In genomic region chr7:138477581-138477980, GRCh38 we compare ENCODE assay signal across 27 cellular contexts. TPM values are rescaled to one million over a fixed set of nuclear protein-coding genes. Genes with fewer than 3 reads are reported as not detected.
DNase-seq lines count a peak whose midpoint lies in the region; ATAC-seq, FAIRE-seq and TF ChIP-seq lines count a peak whose summit lies in the region.
"Had no signal": no experiment of that assay in that cellular context is flagged by ENCODE, and none has a peak within 500 bp of the region (broad histone marks: within the 10 kb centered on the region; RNA-seq: fewer than 3 reads in every experiment).

No MANE protein-coding gene starts in this region.

- H4K20me1 ChIP-seq in GM23338 (replicated peaks; ENCODE audit: insufficient read depth) (peaks cover 84% of the 10 kb centered on the region), astrocyte (ENCODE audit: insufficient read depth, low read length) (peaks cover 70% of the 10 kb centered on the region)

- H3K36me3 Mint-ChIP-seq in GM23338 (ENCODE audit: low read depth) (peaks cover 10% of the 10 kb centered on the region; the same call in 2 of the 3 replicates), astrocyte (ENCODE audit: low read depth, unreplicated experiment) (no peaks in the 10 kb centered on the region), mesothelial cell of epicardium (peaks cover 2% of the 10 kb centered on the region)
- H3K36me3 Mint-ChIP-seq: natural killer cell had no signal

- no peaks in the 10 kb centered on the region for H3K9me3 ChIP-seq in astrocyte (ENCODE audit: insufficient read depth, low read depth, low read length)
- H3K9me3 ChIP-seq: breast epithelium, lower lobe of right lung, spleen had no signal

- DNase-seq in GM23338 (ENCODE audit: low spot score) (no peak), astrocyte (ENCODE audit: low read depth) (peak; percentile 20), mesothelial cell of epicardium (ENCODE audit: low spot score in 2 of 2, unreplicated experiment in 2 of 2) (no peak), GM10248 (ENCODE audit: extremely low spot score) (no peak), cerebellar nuclear complex (lab: John Stamatoyannopoulos, UW) (no peak)
- DNase-seq: activated CD4-positive, alpha-beta T cell treated with anti-CD3 and anti-CD28 coated beads for 36 hours; activated gamma-delta T cell; activated naive CD8-positive, alpha-beta T cell treated with anti-CD3 and anti-CD28 coated beads, Interleukin-2, amount 10 ng/mL, durations not matched to agents 7 days and 5 days; C1 segment of cervical spinal cord; cortex of kidney; effector memory CD8-positive, alpha-beta T cell; head of caudate nucleus; IMR-90; kidney glomerular epithelial cell; lower lobe of right lung; natural killer cell; NCI-H1105; NCI-H187 treated with DMSO at 0.1 percent for 48 hours; NCI-H2227 treated with DMSO at 0.1 percent for 48 hours; spleen had no signal

- H3K4me2 ChIP-seq in GM23338 (peak overlapping the region; percentile 41; the same call in 1 of the 2 replicates), astrocyte (ENCODE audit: low read length) (no peak overlapping the region)

- H3K4me1 ChIP-seq in GM23338 (ENCODE audit: insufficient read depth) = peaks cover 59% of the 10 kb centered on the region
- no peaks in the 10 kb centered on the region for H3K4me1 ChIP-seq in astrocyte (ENCODE audit: insufficient read depth, low read length)
- H3K4me1 ChIP-seq: breast epithelium had no signal

- H3K9ac ChIP-seq in astrocyte (ENCODE audit: low read length) = no peak overlapping the region

- no peaks in the 10 kb centered on the region; the same call in 2 of the 3 replicates for H3K9me3 Mint-ChIP-seq in GM23338
- no peaks in the 10 kb centered on the region for H3K9me3 Mint-ChIP-seq in astrocyte (ENCODE audit: unreplicated experiment)
- no peaks in the 10 kb centered on the region for H3K9me3 Mint-ChIP-seq in mesothelial cell of epicardium
- H3K9me3 Mint-ChIP-seq: activated naive CD8-positive, alpha-beta T cell treated with anti-CD3 and anti-CD28 coated beads, Interleukin-2, amount 10 ng/mL, durations not matched to agents 7 days and 5 days; effector memory CD8-positive, alpha-beta T cell; natural killer cell; type B pancreatic cell had no signal

- H3K27ac ChIP-seq in 22Rv1 (peak overlapping the region; percentile 96), GM23338 (ENCODE audit: low read depth) (peak overlapping the region; percentile 77; the same call in 1 of the 2 replicates), astrocyte (ENCODE audit: low read depth, low read length) (no peak overlapping the region)
- H3K27ac ChIP-seq: breast epithelium, lower lobe of right lung, spleen had no signal

- no peak for TF ChIP-seq CTCF in 22Rv1 (IDR thresholded peaks at IDR 0.05)
- TF ChIP-seq CTCF in GM23338 (conservative IDR thresholded peaks at IDR 0.05; ENCODE audit: low read depth in 2 of 2) = no peak
- no peak for TF ChIP-seq CTCF in astrocyte (IDR thresholded peaks at IDR 0.05; ENCODE audit: insufficient read depth, low read depth, low read length)
- TF ChIP-seq CTCF in mesothelial cell of epicardium (IDR thresholded peaks at IDR 0.05; ENCODE audit: unreplicated experiment) = no peak
- TF ChIP-seq CTCF in GM10248 (IDR thresholded peaks at IDR 0.05; ENCODE audit: control extremely low read depth, extremely low read depth, low read depth, missing control alignments) = no peak

- H3K27ac Mint-ChIP-seq in GM23338 = no peak overlapping the region
- H3K27ac Mint-ChIP-seq in astrocyte (ENCODE audit: unreplicated experiment) = no peak overlapping the region
- peak overlapping the region; percentile 65 for H3K27ac Mint-ChIP-seq in mesothelial cell of epicardium
- H3K27ac Mint-ChIP-seq: activated CD4-positive, alpha-beta T cell treated with anti-CD3 and anti-CD28 coated beads for 36 hours; activated naive CD8-positive, alpha-beta T cell treated with anti-CD3 and anti-CD28 coated beads, Interleukin-2, amount 10 ng/mL, durations not matched to agents 7 days and 5 days; effector memory CD8-positive, alpha-beta T cell; type B pancreatic cell had no signal

- H3F3A ChIP-seq in GM23338 (replicated peaks; ENCODE audit: low read depth) = no peaks in the 10 kb centered on the region

- H3K36me3 ChIP-seq in GM23338 (ENCODE audit: insufficient read depth) (no peaks in the 10 kb centered on the region), astrocyte (ENCODE audit: insufficient read depth, low read length) (no peaks in the 10 kb centered on the region)
- H3K36me3 ChIP-seq: breast epithelium, lower lobe of right lung, spleen had no signal

- no peak for ATAC-seq in GM23338
- no peak for ATAC-seq in GM18870 (IDR thresholded peaks at IDR 0.05; ENCODE audit: unreplicated experiment)
- ATAC-seq in GM19035 (IDR thresholded peaks at IDR 0.05; ENCODE audit: unreplicated experiment) = no peak
- ATAC-seq: effector memory CD8-positive, alpha-beta T cell had no signal

- no peak for FAIRE-seq in astrocyte (lab: Jason Lieb, UNC)
- FAIRE-seq: GM12891, H54 had no signal

- H3K79me2 ChIP-seq in GM23338 (replicated peaks; ENCODE audit: insufficient read depth) (peaks cover 100% of the 10 kb centered on the region), astrocyte (ENCODE audit: insufficient read depth, low read length) (peaks cover 93% of the 10 kb centered on the region)

- H3K27me3 ChIP-seq in GM23338 (ENCODE audit: insufficient read depth) (no peaks in the 10 kb centered on the region), astrocyte (ENCODE audit: insufficient read depth, low read length) (no peaks in the 10 kb centered on the region)
- H3K27me3 ChIP-seq: breast epithelium, spleen had no signal

- H3K4me3 ChIP-seq in GM23338 (no peak overlapping the region), astrocyte (ENCODE audit: insufficient read depth, low read depth, low read length) (no peak overlapping the region)
- H3K4me3 ChIP-seq: breast epithelium, lower lobe of right lung, spleen had no signal

- no peaks in the 10 kb centered on the region for H3K9me2 ChIP-seq in GM23338 (ENCODE audit: insufficient read depth)

- H3K4me3 Mint-ChIP-seq in GM23338 (no peak overlapping the region), astrocyte (ENCODE audit: unreplicated experiment) (no peak overlapping the region), mesothelial cell of epicardium (no peak overlapping the region)
- H3K4me3 Mint-ChIP-seq: activated CD4-positive, alpha-beta T cell treated with anti-CD3 and anti-CD28 coated beads for 36 hours; activated naive CD8-positive, alpha-beta T cell treated with anti-CD3 and anti-CD28 coated beads, Interleukin-2, amount 10 ng/mL, durations not matched to agents 7 days and 5 days; effector memory CD8-positive, alpha-beta T cell; natural killer cell had no signal

- H3K4me1 Mint-ChIP-seq in GM23338 = peaks cover 58% of the 10 kb centered on the region
- peaks cover 16% of the 10 kb centered on the region for H3K4me1 Mint-ChIP-seq in astrocyte (ENCODE audit: low read depth, unreplicated experiment)
- H3K4me1 Mint-ChIP-seq in mesothelial cell of epicardium = peaks cover 29% of the 10 kb centered on the region

- H2AFZ ChIP-seq in GM23338 = no peak overlapping the region
- H2AFZ ChIP-seq in astrocyte (ENCODE audit: low read depth, low read length) = no peak overlapping the region

- POLR2A ChIA-PET in GM10248 (lab: Yijun Ruan, JAX) = no interaction called here

- H3K27me3 Mint-ChIP-seq in GM23338 (ENCODE audit: insufficient read depth, low read depth, poor library complexity) = peaks cover 3% of the 10 kb centered on the region
- no peaks in the 10 kb centered on the region for H3K27me3 Mint-ChIP-seq in astrocyte (ENCODE audit: low read depth, unreplicated experiment)
- H3K27me3 Mint-ChIP-seq in mesothelial cell of epicardium (ENCODE audit: low read depth) = no peaks in the 10 kb centered on the region
- H3K27me3 Mint-ChIP-seq: activated CD4-positive, alpha-beta T cell treated with anti-CD3 and anti-CD28 coated beads for 36 hours; activated naive CD8-positive, alpha-beta T cell treated with anti-CD3 and anti-CD28 coated beads, Interleukin-2, amount 10 ng/mL, durations not matched to agents 7 days and 5 days; effector memory CD8-positive, alpha-beta T cell; type B pancreatic cell had no signal

- CTCF ChIA-PET in GM10248 (lab: Yijun Ruan, JAX) = interaction anchor here (4.1 kb wide), 1 partner anchor 11 kb away, joined by 11 read pairs; no protein-coding TSS in a partner anchor

RNA-seq across cellular contexts. Expression of gene TRIM24, which starts 17.5 kb away (rescaled TPM):
- 120 and 126 TPM in 2 replicates for total RNA-seq in GM23338 (2014; rRNA removed; shearing (Covaris generic))
- 61.2 and 67.0 TPM in 2 replicates for polyA plus RNA-seq in GM23338 (2016; fragmentation: Nextera tagmentation; extraction: Ambion mirVana)
- total RNA-seq in astrocyte (60.3 and 62.3 TPM in 2 replicates), mesothelial cell of epicardium (85.3 to 89.3 TPM (median 86.6 TPM) in 3 replicates)
